In the genomic region with DNA sequence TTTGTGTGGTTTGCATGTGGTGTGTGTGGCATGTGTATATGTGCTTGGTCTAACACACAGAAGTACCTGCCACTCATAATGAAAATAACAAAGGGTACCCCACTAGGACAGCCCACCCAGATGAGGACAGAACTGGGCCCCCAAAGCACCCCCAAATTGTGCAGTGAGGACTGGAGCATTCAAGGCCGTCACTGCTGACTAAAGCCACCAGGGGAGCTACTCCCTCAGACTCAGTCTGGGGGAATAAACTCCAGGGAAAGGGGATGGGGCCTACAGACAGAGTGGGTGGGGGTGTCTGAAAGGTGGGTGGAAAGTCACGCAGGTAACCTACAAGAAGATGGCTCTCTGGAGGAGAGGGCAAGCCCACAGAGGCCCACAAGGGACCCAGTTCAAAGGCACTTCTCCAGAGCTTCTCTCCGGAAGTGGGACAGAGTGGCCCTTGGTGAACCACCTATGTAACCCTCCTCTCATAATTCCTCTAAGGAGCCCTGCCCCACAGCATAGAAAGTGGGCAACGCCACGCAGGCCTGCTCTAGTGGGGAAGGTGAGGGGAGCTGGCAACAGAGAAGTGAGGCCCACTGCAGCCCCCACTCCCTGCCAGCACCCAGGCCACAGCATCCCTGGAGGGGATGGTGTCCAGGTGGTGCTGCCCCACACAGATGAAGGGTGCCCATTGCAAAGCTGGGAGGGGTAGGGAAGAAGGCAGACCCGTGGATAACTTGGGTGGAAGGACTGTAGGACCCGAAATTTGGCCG, we compare ENCODE assay signal across 1 cellular context.
TF ChIP-seq lines count a peak whose summit lies in the region.

No MANE protein-coding gene starts in this region.

TF ChIP-seq in GM12878, 131 proteins besides CTCF, POLR2A, EP300 and RAD21:
- TF ChIP-seq YY1 (IDR thresholded peaks at IDR 0.05; ENCODE audit: low read depth, low read length): no peak
- no peak for TF ChIP-seq SIN3A (IDR thresholded peaks at IDR 0.05; ENCODE audit: low read depth, low read length)
- TF ChIP-seq TCF7 (IDR thresholded peaks at IDR 0.05; ENCODE audit: borderline replicate concordance): no peak
- no peak for TF ChIP-seq CBFB (IDR thresholded peaks at IDR 0.05; ENCODE audit: low read depth)
- no peak for TF ChIP-seq SREBF2 (IDR thresholded peaks at IDR 0.05; ENCODE audit: low read length)
- TF ChIP-seq SMC3 (IDR thresholded peaks at IDR 0.05; ENCODE audit: borderline replicate concordance, low read length): no peak
- no peak for TF ChIP-seq GABPA (IDR thresholded peaks at IDR 0.05; ENCODE audit: low read depth)
- no peak for TF ChIP-seq ZNF384 (IDR thresholded peaks at IDR 0.05; ENCODE audit: borderline replicate concordance, low read depth, low read length)
- TF ChIP-seq FOXK2 (IDR thresholded peaks at IDR 0.05): no peak
- no peak for TF ChIP-seq SMAD1 (IDR thresholded peaks at IDR 0.05; ENCODE audit: low read depth, partially characterized antibody)
- TF ChIP-seq SIX5 (IDR thresholded peaks at IDR 0.05; ENCODE audit: low read depth, low read length, severe bottlenecking): no peak
- TF ChIP-seq BRCA1 (IDR thresholded peaks at IDR 0.05; ENCODE audit: low read depth, low read length): no peak
